Comparison of ENCODE assay signal across 9 cellular contexts in the genomic region with DNA sequence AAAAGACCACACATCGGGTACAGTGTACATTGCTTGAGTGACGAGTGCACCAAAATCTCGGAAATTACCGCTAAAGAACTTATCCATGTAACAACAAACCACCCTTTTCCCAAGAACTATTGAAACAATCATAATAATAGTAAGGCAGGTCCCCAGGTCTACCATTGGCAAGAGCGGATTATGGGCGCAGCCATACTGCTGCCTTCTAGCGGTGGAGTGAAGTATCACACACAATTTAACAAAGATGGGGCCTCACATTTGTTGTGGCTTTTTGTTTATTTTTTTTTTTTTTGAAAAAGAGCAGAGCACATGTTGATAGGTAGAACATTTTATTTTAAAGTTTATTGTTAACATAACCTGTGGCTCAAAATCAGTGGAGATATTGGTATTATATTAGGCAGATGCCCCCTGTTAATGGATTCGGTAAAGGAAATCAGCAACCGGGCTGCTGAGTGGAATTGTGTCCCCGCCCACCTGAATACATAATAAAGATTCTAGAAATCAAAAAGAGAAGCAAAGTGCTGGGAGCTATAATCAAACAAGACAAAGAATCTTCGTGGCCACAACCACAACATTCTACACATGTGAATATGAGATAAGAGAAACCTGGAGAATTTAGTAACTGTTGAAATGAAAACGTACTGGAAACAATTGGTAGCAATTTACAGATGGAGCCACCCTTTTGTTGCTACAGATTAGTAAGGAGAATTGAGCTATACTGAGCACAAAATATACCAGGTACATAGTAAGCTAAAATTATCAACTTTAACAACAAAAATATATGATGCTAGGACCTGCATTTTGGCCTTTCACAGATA.
DNase-seq lines count a peak whose midpoint lies in the region; ATAC-seq and TF ChIP-seq lines count a peak whose summit lies in the region.
"Had no signal": no experiment of that assay in that cellular context is flagged by ENCODE, and none has a peak within 500 bp of the region (broad histone marks: within the 10 kb centered on the region; RNA-seq: fewer than 3 reads in every experiment).

No MANE protein-coding gene starts in this region.

- no peak overlapping the region for H3K4me2 ChIP-seq in Loucy (ENCODE audit: low read depth, low read length, poor library complexity, severe bottlenecking)

- peaks cover 14% of the 10 kb centered on the region for H3K4me1 ChIP-seq in Loucy (ENCODE audit: insufficient read depth, low read length, poor library complexity, severe bottlenecking)

- TF ChIP-seq CTCF in Loucy (conservative IDR thresholded peaks at IDR 0.05; ENCODE audit: low read length) (peak; percentile 76), choroid plexus epithelial cell (conservative IDR thresholded peaks at IDR 0.05; ENCODE audit: low read depth, low read length) (peak; percentile 78), retinal pigment epithelial cell (conservative IDR thresholded peaks at IDR 0.05; ENCODE audit: low read depth, low read length) (peak; percentile 59)

- H3K9me3 ChIP-seq in Loucy (ENCODE audit: insufficient read depth, low read depth, low read length) = no peaks in the 10 kb centered on the region

- H3K9ac ChIP-seq in Loucy (ENCODE audit: low read depth, low read length, poor library complexity, severe bottlenecking) = no peak overlapping the region

- 0 out of 2 replicates have a peak, but pooled peaks cover 3% of the 10 kb centered on the region for H3F3A ChIP-seq in Loucy (ENCODE audit: low read depth)

- no peaks in the 10 kb centered on the region for H3K36me3 ChIP-seq in Loucy (ENCODE audit: insufficient read depth, low read length)

- no peak overlapping the region for H2AFZ ChIP-seq in Loucy (ENCODE audit: low read length)

- H3K4me3 ChIP-seq in Loucy (ENCODE audit: low read length, poor library complexity, severe bottlenecking) (no peak overlapping the region), choroid plexus epithelial cell (ENCODE audit: low read depth, low read length) (no peak overlapping the region), retinal pigment epithelial cell (ENCODE audit: low read length) (no peak overlapping the region)

- H3K9me2 ChIP-seq in Loucy (replicated peaks; ENCODE audit: low read depth, low read length) = no peaks in the 10 kb centered on the region

- no peaks in the 10 kb centered on the region for H4K20me1 ChIP-seq in Loucy (ENCODE audit: insufficient read depth, low read length, poor library complexity, severe bottlenecking)

- H3K27me3 ChIP-seq in Loucy (ENCODE audit: insufficient read depth, low read length, poor library complexity, severe bottlenecking) = no peaks in the 10 kb centered on the region

- H3K79me2 ChIP-seq in Loucy (ENCODE audit: insufficient read depth, low read length) = no peaks in the 10 kb centered on the region

- DNase-seq in activated CD4-positive, alpha-beta T cell treated with anti-CD3 and anti-CD28 coated beads for 48 hours = peak; percentile 29
- DNase-seq in activated CD4-positive, alpha-beta T cell treated with anti-CD3 and anti-CD28 coated beads for 4 hours = no peak
- DNase-seq in choroid plexus epithelial cell (ENCODE audit: low read depth) = peak; percentile 37
- DNase-seq in retinal pigment epithelial cell (ENCODE audit: low read depth) = no peak
- DNase-seq in DMS79 (lab: John Stamatoyannopoulos, UW) = no peak
- DNase-seq: NCI-H446 treated with DMSO at 0.1 percent for 48 hours had no signal

- no peak for ATAC-seq in HG02678 (IDR thresholded peaks at IDR 0.05; ENCODE audit: unreplicated experiment)
- ATAC-seq in HG03378 (IDR thresholded peaks at IDR 0.05; ENCODE audit: unreplicated experiment) = no peak

Comparison
In these comparisons a context has a peak if more than half of its experiments do, and no peak if none do; other contexts are left out.
1. DNase-seq: peak in activated CD4-positive, alpha-beta T cell treated with anti-CD3 and anti-CD28 coated beads for 48 hours (single experiment) and choroid plexus epithelial cell (single experiment); none in activated CD4-positive, alpha-beta T cell treated with anti-CD3 and anti-CD28 coated beads for 4 hours (0 of 2), retinal pigment epithelial cell (single experiment) and DMS79 (single experiment).
2. Peak in every context shown above with its lines, with median percentiles within 50 percentile points of each other: CTCF ChIP-seq.